In the genomic region with DNA sequence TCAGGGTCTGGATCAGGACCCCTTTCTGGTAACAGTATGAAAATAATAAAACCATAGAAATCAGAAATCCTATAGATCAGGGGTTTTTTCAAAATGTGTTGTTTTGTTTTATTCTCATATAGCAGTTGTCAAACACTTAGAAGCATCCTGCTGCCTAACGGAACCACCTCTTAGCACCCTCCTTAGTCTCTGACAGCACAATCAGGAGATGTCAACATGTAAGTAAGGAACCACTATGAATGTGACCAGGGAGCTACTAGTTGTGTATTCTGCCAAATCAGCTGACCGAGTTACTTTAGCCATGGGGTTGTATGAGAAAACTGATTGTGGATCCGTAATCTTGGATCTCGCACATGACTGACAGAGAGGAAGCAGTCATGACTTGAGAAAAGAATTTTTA, we compare ENCODE assay signal across 20 cellular contexts. TPM values are rescaled to one million over a fixed set of nuclear protein-coding genes. Genes with fewer than 3 reads are reported as not detected.
"Had no signal": no experiment of that assay in that cellular context is flagged by ENCODE, and none has a peak within 500 bp of the region (broad histone marks: within the 10 kb centered on the region; RNA-seq: fewer than 3 reads in every experiment).

No MANE protein-coding gene starts in this region.

- H3K36me3 Mint-ChIP-seq: activated naive CD8-positive, alpha-beta T cell treated with anti-CD3 and anti-CD28 coated beads for 36 hours had no signal

- H3K4me3 Mint-ChIP-seq: activated CD4-positive, alpha-beta memory T cell treated with anti-CD3 and anti-CD28 coated beads, Interleukin-2, amount 10 ng/mL, durations not matched to agents 7 days and 5 days; activated naive CD8-positive, alpha-beta T cell treated with anti-CD3 and anti-CD28 coated beads for 36 hours; activated T-helper 17 cell treated with anti-CD3 and anti-CD28 coated beads, Interleukin-2, amount 50 U/mL, for 72 hours; effector memory CD8-positive, alpha-beta T cell; T-helper 2 cell treated with Interferon-gamma antibody and Interleukin-4, amounts not matched to agents 5 μg/mL and 100 μg/mL, for 36 hours had no signal

- DNase-seq: activated CD4-positive, alpha-beta memory T cell treated with anti-CD3 and anti-CD28 coated beads, Interleukin-2, amount 10 ng/mL, durations not matched to agents 7 days and 5 days; activated CD4-positive, alpha-beta T cell treated with anti-CD3 and anti-CD28 coated beads for 48 hours; activated CD4-positive, CD25-positive, alpha-beta regulatory T cell; activated naive CD4-positive, alpha-beta T cell; activated naive CD8-positive, alpha-beta T cell treated with anti-CD3 and anti-CD28 coated beads for 36 hours; activated T-cell treated with anti-CD3 and anti-CD28 coated beads, Interleukin-2, amount 50 U/mL, for 1 hour; amniotic stem cell; effector memory CD8-positive, alpha-beta T cell; hypothalamus; kidney; mammary epithelial cell; stimulated activated naive CD4-positive, alpha-beta T cell treated with Interleukin-2 at 50 U/mL for 16 hours; tibial artery had no signal

- ATAC-seq: activated T-helper 17 cell treated with anti-CD3 and anti-CD28 coated beads, Interleukin-2, amount 50 U/mL, for 72 hours; effector memory CD8-positive, alpha-beta T cell; left lobe of liver had no signal

- H3K9me3 ChIP-seq: tibial artery, vagina had no signal

- H3K4me3 ChIP-seq: cardiac muscle cell, tibial artery, vagina had no signal

- H3K9me3 Mint-ChIP-seq: activated CD4-positive, alpha-beta memory T cell treated with anti-CD3 and anti-CD28 coated beads, Interleukin-2, amount 10 ng/mL, durations not matched to agents 7 days and 5 days; activated naive CD8-positive, alpha-beta T cell treated with anti-CD3 and anti-CD28 coated beads for 36 hours; activated T-helper 17 cell treated with anti-CD3 and anti-CD28 coated beads, Interleukin-2, amount 50 U/mL, for 72 hours; effector memory CD8-positive, alpha-beta T cell; T-helper 2 cell treated with Interferon-gamma antibody and Interleukin-4, amounts not matched to agents 5 μg/mL and 100 μg/mL, for 36 hours had no signal

- H3K4me1 Mint-ChIP-seq: activated CD4-positive, alpha-beta memory T cell treated with anti-CD3 and anti-CD28 coated beads, Interleukin-2, amount 10 ng/mL, durations not matched to agents 7 days and 5 days; activated naive CD8-positive, alpha-beta T cell treated with anti-CD3 and anti-CD28 coated beads for 36 hours; activated T-helper 17 cell treated with anti-CD3 and anti-CD28 coated beads, Interleukin-2, amount 50 U/mL, for 72 hours had no signal

- H3K36me3 ChIP-seq: cardiac muscle cell, tibial artery, vagina had no signal

- H3K27me3 ChIP-seq: cardiac muscle cell, tibial artery, vagina had no signal

- H3K27ac ChIP-seq: cardiac muscle cell, tibial artery, vagina had no signal

- H3K27ac Mint-ChIP-seq: activated CD4-positive, alpha-beta memory T cell treated with anti-CD3 and anti-CD28 coated beads, Interleukin-2, amount 10 ng/mL, durations not matched to agents 7 days and 5 days; activated naive CD8-positive, alpha-beta T cell treated with anti-CD3 and anti-CD28 coated beads for 36 hours; activated T-helper 17 cell treated with anti-CD3 and anti-CD28 coated beads, Interleukin-2, amount 50 U/mL, for 72 hours; effector memory CD8-positive, alpha-beta T cell; progenitor cell of endocrine pancreas; T-helper 2 cell treated with Interferon-gamma antibody and Interleukin-4, amounts not matched to agents 5 μg/mL and 100 μg/mL, for 36 hours had no signal

- H3K4me1 ChIP-seq: tibial artery, vagina had no signal

RNA-seq across cellular contexts. Expression of gene CCDC39, which starts 22.2 kb away (rescaled TPM):
- total RNA-seq: activated CD4-positive, alpha-beta memory T cell treated with anti-CD3 and anti-CD28 coated beads, Interleukin-2, amount 10 ng/mL, durations not matched to agents 7 days and 5 days; activated naive CD8-positive, alpha-beta T cell treated with anti-CD3 and anti-CD28 coated beads for 36 hours; activated T-helper 17 cell treated with anti-CD3 and anti-CD28 coated beads, Interleukin-2, amount 50 U/mL, for 72 hours; cardiac muscle cell; left lobe of liver; mononuclear cell; vagina had no signal
